In the genomic region with DNA sequence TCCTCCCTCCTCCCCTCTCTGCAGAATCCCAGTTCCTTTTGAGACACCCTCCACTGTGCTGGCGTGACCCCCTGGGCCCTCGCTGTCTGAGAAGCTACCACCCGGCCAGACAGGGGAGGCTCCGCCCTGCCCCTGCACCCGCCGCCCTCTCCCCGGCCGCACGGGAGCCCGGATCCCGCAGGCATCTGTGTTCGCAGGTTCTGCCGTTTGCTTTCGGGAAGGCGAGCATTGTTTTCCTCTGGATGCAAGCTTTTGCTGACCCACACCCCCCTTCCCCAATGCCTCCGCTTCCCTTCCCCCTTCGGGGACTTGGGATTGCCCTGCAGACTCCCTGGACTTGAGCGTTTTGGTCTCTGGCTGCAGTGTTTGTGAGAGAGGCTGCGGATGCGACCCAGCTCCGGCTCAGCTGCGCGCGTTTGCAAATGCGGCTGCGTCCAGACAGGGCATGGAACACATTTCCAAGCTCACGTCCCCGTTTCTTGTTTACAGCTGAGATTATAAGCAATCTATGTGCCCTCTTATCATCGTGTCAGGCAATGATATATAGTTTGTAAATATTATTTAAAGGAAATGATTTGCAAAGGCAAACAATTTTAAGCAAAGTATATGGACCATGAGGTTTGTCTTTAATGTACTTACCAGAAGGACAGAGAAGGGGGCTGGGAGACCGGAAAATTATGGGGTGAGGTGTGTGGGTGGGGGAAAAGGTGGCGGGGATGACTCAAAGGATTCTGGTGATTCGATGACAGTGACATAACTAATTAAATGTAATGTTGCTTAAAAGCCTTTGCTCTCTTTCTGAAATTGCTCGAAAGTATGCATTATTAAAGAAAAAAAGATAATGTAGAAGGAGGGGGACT, we compare ENCODE assay signal across 8 cellular contexts.
DNase-seq lines count a peak whose midpoint lies in the region; ATAC-seq and TF ChIP-seq lines count a peak whose summit lies in the region.

No MANE protein-coding gene starts in this region.

- no peak overlapping the region for H2BK20ac ChIP-seq in H9 (ENCODE audit: low read depth, low read length, poor library complexity, severe bottlenecking)

- H3K79me1 ChIP-seq in H9 (ENCODE audit: insufficient read depth, low read depth, low read length, poor library complexity, severe bottlenecking): no peaks in the 10 kb centered on the region

- H3K9me3 Mint-ChIP-seq in H9: peaks cover 0 to 2% of the 10 kb centered on the region in 2 experiments; a peak in 2 of 5 replicates
- no peaks in the 10 kb centered on the region for H3K9me3 Mint-ChIP-seq in activated T-cell treated with anti-CD3 and anti-CD28 coated beads, Interleukin-2, amount 50 U/mL, for 24 hours
- peaks cover 0 to under 1% (median 0%) of the 10 kb centered on the region in 9 donors for H3K9me3 Mint-ChIP-seq in naive thymus-derived CD8-positive, alpha-beta T cell

- H4K8ac ChIP-seq in H9 (replicated peaks; ENCODE audit: insufficient read length, low read depth, low read length): no peak overlapping the region

- H3K4me2 ChIP-seq in H9 (ENCODE audit: insufficient read depth, insufficient read length, low read length): peak overlapping the region; percentile 61

- no peak overlapping the region for H2BK15ac ChIP-seq in H9 (ENCODE audit: low read depth, low read length)

- no peak overlapping the region for H4K5ac ChIP-seq in H9 (ENCODE audit: insufficient read length, low read depth, low read length)

- no peak overlapping the region for H2AK5ac ChIP-seq in H9 (ENCODE audit: insufficient read length, low read length)

- peak overlapping the region; percentile 34 for H2AFZ ChIP-seq in H9 (ENCODE audit: low read length)

- H3K27ac ChIP-seq in H9 (ENCODE audit: insufficient read length, low read depth, low read length): no peak overlapping the region
- H3K27ac ChIP-seq in testis: peak overlapping the region in 1 of 2 donors; percentile 2

- H3K56ac ChIP-seq in H9 (ENCODE audit: insufficient read length, low read depth, low read length): no peak overlapping the region

- intact Hi-C loops in testis (cut with DNase I; ENCODE audit: low total_unique reads): no loop called here

- no CpG with 5 or more reads among the region's 33 CpGs for WGBS in H9 (ENCODE audit: extremely low coverage, insufficient read length, low lambda C conversion rate)
- WGBS in testis, 2 donors: 0 to 1% methylated on average over 33 of the region's 33 CpGs

- peak overlapping the region; percentile 33 for H3K18ac ChIP-seq in H9 (ENCODE audit: insufficient read length, low read depth, low read length)

- H3K27me3 ChIP-seq in H9 (ENCODE audit: insufficient read depth, low read length): no peaks in the 10 kb centered on the region
- H3K27me3 ChIP-seq in testis: no peaks in the 10 kb centered on the region

- H3K4me1 ChIP-seq in H9 (ENCODE audit: insufficient read depth, low read length): peaks cover 5% of the 10 kb centered on the region
- H3K4me1 ChIP-seq in testis: no peaks in the 10 kb centered on the region

- peaks cover 4% of the 10 kb centered on the region; the same call in 1 of the 2 replicates for H3K27me3 Mint-ChIP-seq in H9 (ENCODE audit: low read depth)
- H3K27me3 Mint-ChIP-seq in activated T-cell treated with anti-CD3 and anti-CD28 coated beads, Interleukin-2, amount 50 U/mL, for 24 hours: peaks cover 64% of the 10 kb centered on the region
- H3K27me3 Mint-ChIP-seq in naive thymus-derived CD8-positive, alpha-beta T cell: peaks cover 33 to 49% (median 41%) of the 10 kb centered on the region in 5 donors

- no peaks in the 10 kb centered on the region for H3K36me3 ChIP-seq in testis (ENCODE audit: low read depth, missing control alignments)

- peaks cover 0 to 2% (median 0%) of the 10 kb centered on the region in 3 experiments; a peak in 1 of 7 replicates for H3K36me3 Mint-ChIP-seq in H9 (ENCODE audit: insufficient read depth in 1 of 3, low read depth in 3 of 3)
- H3K36me3 Mint-ChIP-seq in activated T-cell treated with anti-CD3 and anti-CD28 coated beads, Interleukin-2, amount 50 U/mL, for 24 hours (ENCODE audit: low read depth): no peaks in the 10 kb centered on the region
- no peaks in the 10 kb centered on the region for H3K36me3 Mint-ChIP-seq in naive thymus-derived CD8-positive, alpha-beta T cell

- H4K20me1 ChIP-seq in H9 (ENCODE audit: control insufficient read depth, insufficient read depth, insufficient read length): no peaks in the 10 kb centered on the region

- H3K9me3 ChIP-seq in H9 (ENCODE audit: control insufficient read depth, low read depth, low read length): no peaks in the 10 kb centered on the region
- no peaks in the 10 kb centered on the region for H3K9me3 ChIP-seq in testis

- TF ChIP-seq CTCF in H9 (conservative IDR thresholded peaks at IDR 0.05) (no peak), fibroblast of villous mesenchyme (IDR thresholded peaks at IDR 0.05; ENCODE audit: insufficient read depth, low read depth, low read length) (no peak), testis (IDR thresholded peaks at IDR 0.05) (no peak)

- peak overlapping the region; percentile 55 for H3K9ac ChIP-seq in H9 (ENCODE audit: extremely low read depth, insufficient read length, low read length)

- H3K79me2 ChIP-seq in H9 (ENCODE audit: insufficient read depth, low read length): no peaks in the 10 kb centered on the region

- peaks cover 5% of the 10 kb centered on the region for H3K23me2 ChIP-seq in H9 (ENCODE audit: insufficient read length, low read depth, low read length, poor library complexity, severe bottlenecking)

- peak; percentile 27 for DNase-seq in CD1c-positive myeloid dendritic cell (ENCODE audit: extremely low spot score)
- peak; percentile 83 for DNase-seq in H9
- DNase-seq in NCI-H2081 treated with DMSO at 0.1 percent for 48 hours (lab: John Stamatoyannopoulos, UW): peak; percentile 42
- peak; percentile 45 for DNase-seq in activated T-cell treated with anti-CD3 and anti-CD28 coated beads, Interleukin-2, amount 50 U/mL, for 24 hours
- DNase-seq in fibroblast of villous mesenchyme (ENCODE audit: low read depth): peak; percentile 81
- DNase-seq in naive thymus-derived CD8-positive, alpha-beta T cell: peak in 1 of 10 donors; percentile 17
- peak; percentile 75 for DNase-seq in testis
- no peak for DNase-seq in activated gamma-delta T cell treated with Interleukin-2 at 50 U/mL for 16 hours

- H3K27ac Mint-ChIP-seq in H9: peak overlapping the region; percentile 85 to 97 (median 93)
- H3K27ac Mint-ChIP-seq in activated T-cell treated with anti-CD3 and anti-CD28 coated beads, Interleukin-2, amount 50 U/mL, for 24 hours: peak overlapping the region; percentile 58
- H3K27ac Mint-ChIP-seq in naive thymus-derived CD8-positive, alpha-beta T cell: no peak overlapping the region

- POLR2A ChIA-PET in naive thymus-derived CD8-positive, alpha-beta T cell (lab: Charles Lee): no interaction called here

- H2BK120ac ChIP-seq in H9 (ENCODE audit: low read depth, low read length, poor library complexity, severe bottlenecking): no peak overlapping the region

- no peak overlapping the region for H3K4ac ChIP-seq in H9 (ENCODE audit: low read depth, low read length)

- peak overlapping the region; percentile 69; the same call in 1 of the 2 replicates for H3K14ac ChIP-seq in H9 (ENCODE audit: insufficient read depth, low read length)

- no peak overlapping the region for H2BK12ac ChIP-seq in H9 (ENCODE audit: insufficient read length, low read depth, low read length)

- peak; percentile 53 to 65 for ATAC-seq in naive thymus-derived CD8-positive, alpha-beta T cell

- H3K4me3 ChIP-seq in fibroblast of villous mesenchyme (ENCODE audit: low read depth, low read length) (peak overlapping the region; percentile 54), testis (peak overlapping the region; percentile 42 to 61)

- H3K23ac ChIP-seq in H9 (ENCODE audit: insufficient read length, low read depth, low read length): no peak overlapping the region

- H3K4me1 Mint-ChIP-seq in H9: peaks cover 24 to 26% of the 10 kb centered on the region in 2 experiments
- H3K4me1 Mint-ChIP-seq in activated T-cell treated with anti-CD3 and anti-CD28 coated beads, Interleukin-2, amount 50 U/mL, for 24 hours (ENCODE audit: low read depth): peaks cover 29% of the 10 kb centered on the region
- peaks cover 2 to 25% (median 20%) of the 10 kb centered on the region in 4 donors for H3K4me1 Mint-ChIP-seq in naive thymus-derived CD8-positive, alpha-beta T cell

- TF ChIP-seq POLR2A in testis (IDR thresholded peaks at IDR 0.05): no peak

- no peak overlapping the region for H4K91ac ChIP-seq in H9 (ENCODE audit: insufficient read length, low read depth, low read length)

- no peak overlapping the region for H3T11ph ChIP-seq in H9 (ENCODE audit: low read length)

- H3K4me3 Mint-ChIP-seq in H9: peak overlapping the region; percentile 75 to 88
- H3K4me3 Mint-ChIP-seq in activated T-cell treated with anti-CD3 and anti-CD28 coated beads, Interleukin-2, amount 50 U/mL, for 24 hours: peak overlapping the region; percentile 71
- H3K4me3 Mint-ChIP-seq in naive thymus-derived CD8-positive, alpha-beta T cell: peak overlapping the region; percentile 49 to 78 (median 67)

- H2BK5ac ChIP-seq in H9 (ENCODE audit: insufficient read length, low read length): no peak overlapping the region

Comparison
In these comparisons a context has a peak if more than half of its experiments do, and no peak if none do; other contexts are left out.
1. H3K27ac Mint-ChIP-seq: peak in H9 (3 of 3) and activated T-cell treated with anti-CD3 and anti-CD28 coated beads, Interleukin-2, amount 50 U/mL, for 24 hours (single experiment); none in naive thymus-derived CD8-positive, alpha-beta T cell (0 of 10).
2. Peak in every context shown above with its lines, with median percentiles within 50 percentile points of each other: H3K4me3 Mint-ChIP-seq.